ENCODE assay signal across 3 cellular contexts in genomic region chr17:81492202-81492601, GRCh38.
TF ChIP-seq lines count a peak whose summit lies in the region.

No MANE protein-coding gene starts in this region.

TF ChIP-seq in A549, 52 proteins besides CTCF, POLR2A, EP300 and RAD21:
- TF ChIP-seq E2F6 (IDR thresholded peaks at IDR 0.05; ENCODE audit: borderline replicate concordance, low read depth) (no peak), PHF8 (IDR thresholded peaks at IDR 0.05; ENCODE audit: borderline replicate concordance, low read depth) (no peak), ZFP36 (IDR thresholded peaks at IDR 0.05; ENCODE audit: borderline replicate concordance, partially characterized antibody) (no peak), FOXS1 (CRISPR knock-in tag; IDR thresholded peaks at IDR 0.05) (no peak), USF2 (IDR thresholded peaks at IDR 0.05) (no peak), RCOR1 (IDR thresholded peaks at IDR 0.05; ENCODE audit: low read depth, low read length) (no peak), POLR2AphosphoS2 (conservative IDR thresholded peaks at IDR 0.05; ENCODE audit: low read length) (no peak), JUNB (IDR thresholded peaks at IDR 0.05) (no peak), HOXA7 (CRISPR knock-in tag; IDR thresholded peaks at IDR 0.05) (no peak), FOSB (CRISPR knock-in tag; IDR thresholded peaks at IDR 0.05) (no peak)

TF ChIP-seq in GM23338, 12 proteins besides CTCF, POLR2A, EP300 and RAD21 (continues in another document):
- TF ChIP-seq JUNB (IDR thresholded peaks at IDR 0.05; ENCODE audit: unreplicated experiment) (no peak), EZH2phosphoT487 (IDR thresholded peaks at IDR 0.05; ENCODE audit: unreplicated experiment) (no peak), EZH2 (IDR thresholded peaks at IDR 0.05; ENCODE audit: low read depth, unreplicated experiment) (no peak), ETS1 (IDR thresholded peaks at IDR 0.05) (no peak), ZNF114 (CRISPR knock-in tag; IDR thresholded peaks at IDR 0.05) (no peak), ZNF331 (CRISPR knock-in tag; IDR thresholded peaks at IDR 0.05; ENCODE audit: low read depth) (no peak), POLR2AphosphoS5 (IDR thresholded peaks at IDR 0.05; ENCODE audit: low read depth) (no peak), NANOG (IDR thresholded peaks at IDR 0.05; ENCODE audit: borderline replicate concordance) (no peak), CREB1 (CRISPR knock-in tag; IDR thresholded peaks at IDR 0.05; ENCODE audit: low read depth) (no peak), ZNF462 (CRISPR knock-in tag; IDR thresholded peaks at IDR 0.05) (no peak)

TF ChIP-seq in WTC11, 78 proteins besides CTCF, POLR2A, EP300 and RAD21:
- TF ChIP-seq TCF7 (CRISPR knock-in tag; IDR thresholded peaks at IDR 0.05; ENCODE audit: low read depth) (no peak), ZNF219 (CRISPR knock-in tag; IDR thresholded peaks at IDR 0.05; ENCODE audit: borderline replicate concordance) (no peak), ZNF232 (CRISPR knock-in tag; IDR thresholded peaks at IDR 0.05) (no peak), TP53 (CRISPR knock-in tag; IDR thresholded peaks at IDR 0.05) (no peak), ELF4 (CRISPR knock-in tag; IDR thresholded peaks at IDR 0.05; ENCODE audit: low read depth) (no peak)
